Comparison of ENCODE assay signal across 25 cellular contexts in the genomic region with DNA sequence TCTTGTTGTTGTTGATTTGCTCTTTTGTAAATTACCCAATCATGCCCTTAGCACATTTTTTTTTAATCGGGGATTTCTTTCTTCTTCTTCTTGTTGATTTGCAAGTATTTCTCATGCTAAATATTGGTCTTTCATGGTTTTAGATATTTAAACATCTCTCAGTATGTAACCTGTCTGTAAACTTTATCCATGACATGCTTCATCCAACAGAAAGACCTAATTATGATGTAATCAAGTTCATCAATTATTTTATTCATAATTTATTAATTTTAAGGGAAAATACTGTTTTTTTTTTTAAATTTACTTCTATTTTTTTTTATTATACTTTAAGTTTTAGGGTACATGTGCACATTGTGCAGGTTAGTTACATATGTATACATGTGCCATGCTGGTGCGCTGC.
"Had no signal": no experiment of that assay in that cellular context is flagged by ENCODE, and none has a peak within 500 bp of the region (broad histone marks: within the 10 kb centered on the region; RNA-seq: fewer than 3 reads in every experiment).

No MANE protein-coding gene starts in this region.

- H3K27me3 ChIP-seq: dorsolateral prefrontal cortex, gastrocnemius medialis, neural progenitor cell, suprapubic skin, transverse colon, upper lobe of right lung, uterus had no signal

- H3K27me3 Mint-ChIP-seq: naive B cell; natural killer cell treated with Interleukin-12 subunit alpha and Interleukin-12 subunit beta and Interleukin-15 and Interleukin-18, amount 100 ng/mL, for 72 hours; progenitor cell of endocrine pancreas; stimulated activated naive CD8-positive, alpha-beta T cell treated with anti-CD3 and anti-CD28 coated beads, Interleukin-15, amount 100 ng/mL, for 72 hours had no signal

- H3K4me3 ChIP-seq: dorsolateral prefrontal cortex, gastrocnemius medialis, mucosa of descending colon, neural progenitor cell, smooth muscle cell, suprapubic skin, transverse colon, upper lobe of right lung, uterus had no signal

- H3K4me1 ChIP-seq: gastrocnemius medialis, neural progenitor cell, parathyroid adenoma, upper lobe of right lung, uterus had no signal

- H3K4me2 ChIP-seq: neural progenitor cell, smooth muscle cell had no signal

- H3K4me1 Mint-ChIP-seq: neural progenitor cell; stimulated activated naive CD8-positive, alpha-beta T cell treated with anti-CD3 and anti-CD28 coated beads, Interleukin-15, amount 100 ng/mL, for 72 hours had no signal

- H3K9me3 Mint-ChIP-seq: mesothelial cell of epicardium; natural killer cell treated with Interleukin-12 subunit alpha and Interleukin-12 subunit beta and Interleukin-15 and Interleukin-18, amount 100 ng/mL, for 72 hours; neural progenitor cell; stimulated activated naive CD8-positive, alpha-beta T cell treated with anti-CD3 and anti-CD28 coated beads, Interleukin-15, amount 100 ng/mL, for 72 hours had no signal

- H3K9me3 ChIP-seq: gastrocnemius medialis, mucosa of descending colon, suprapubic skin, transverse colon, upper lobe of right lung, uterus had no signal

- ATAC-seq: gastrocnemius medialis; left lobe of liver; mucosa of descending colon; natural killer cell treated with Interleukin-12 subunit alpha and Interleukin-12 subunit beta and Interleukin-15 and Interleukin-18, amount 100 ng/mL, for 72 hours; sciatic nerve; stimulated activated naive CD8-positive, alpha-beta T cell treated with anti-CD3 and anti-CD28 coated beads, Interleukin-15, amount 100 ng/mL, for 72 hours; upper lobe of right lung had no signal

- H2AFZ ChIP-seq: parathyroid adenoma had no signal

- H3K4me3 Mint-ChIP-seq: mesothelial cell of epicardium; naive B cell; natural killer cell treated with Interleukin-12 subunit alpha and Interleukin-12 subunit beta and Interleukin-15 and Interleukin-18, amount 100 ng/mL, for 72 hours; neural progenitor cell; stimulated activated naive CD8-positive, alpha-beta T cell treated with anti-CD3 and anti-CD28 coated beads, Interleukin-15, amount 100 ng/mL, for 72 hours had no signal

- DNase-seq: dorsolateral prefrontal cortex; effector CD4-positive, alpha-beta T cell; gastrocnemius medialis; head of caudate nucleus; kidney; mucosa of descending colon; naive B cell; stimulated activated CD4-positive, alpha-beta T cell treated with anti-CD3 and anti-CD28 coated beads, Interleukin-12 subunit alpha, Interleukin-12 subunit beta, amount 100 ng/mL, for 4 hours; stimulated activated CD4-positive, alpha-beta T cell treated with anti-CD3 and anti-CD28 coated beads, Interleukin-1b, Interleukin-23, amount 100 ng/mL, for 48 hours; stimulated activated CD4-positive, alpha-beta T cell treated with anti-CD3 and anti-CD28 coated beads, Interleukin-4, amount 100 ng/mL, for 1 hour; stimulated activated CD8-positive, alpha-beta memory T cell treated with anti-CD3 and anti-CD28 coated beads, Interleukin-4, amount 100 ng/mL, for 48 hours; stimulated activated naive CD4-positive, alpha-beta T cell; stimulated activated naive CD8-positive, alpha-beta T cell treated with anti-CD3 and anti-CD28 coated beads, Interleukin-15, amount 100 ng/mL, for 72 hours; transverse colon; upper lobe of right lung; uterus had no signal

- H3K79me2 ChIP-seq: parathyroid adenoma had no signal

- H3K27ac Mint-ChIP-seq: mesothelial cell of epicardium; naive B cell; natural killer cell treated with Interleukin-12 subunit alpha and Interleukin-12 subunit beta and Interleukin-15 and Interleukin-18, amount 100 ng/mL, for 72 hours; neural progenitor cell; progenitor cell of endocrine pancreas; stimulated activated naive CD8-positive, alpha-beta T cell treated with anti-CD3 and anti-CD28 coated beads, Interleukin-15, amount 100 ng/mL, for 72 hours had no signal

- H3K9ac ChIP-seq: neural progenitor cell, parathyroid adenoma had no signal

- H3K36me3 ChIP-seq: gastrocnemius medialis, neural progenitor cell, suprapubic skin, transverse colon, upper lobe of right lung, uterus had no signal

- FAIRE-seq: kidney had no signal

- H3K27ac ChIP-seq: dorsolateral prefrontal cortex, gastrocnemius medialis, neural progenitor cell, parathyroid adenoma, suprapubic skin, transverse colon, upper lobe of right lung, uterus had no signal

- H3K36me3 Mint-ChIP-seq: mesothelial cell of epicardium; naive B cell; natural killer cell treated with Interleukin-12 subunit alpha and Interleukin-12 subunit beta and Interleukin-15 and Interleukin-18, amount 100 ng/mL, for 72 hours; neural progenitor cell had no signal
